23 cellular contexts compared by ENCODE assay signal in genomic region chr6:14832427-14832826, GRCh38.
"Had no signal": no experiment of that assay in that cellular context is flagged by ENCODE, and none has a peak within 500 bp of the region (broad histone marks: within the 10 kb centered on the region; RNA-seq: fewer than 3 reads in every experiment).

No MANE protein-coding gene starts in this region.

- H3K36me3 ChIP-seq: left lung, ovary, right lobe of liver, suprapubic skin, transverse colon, upper lobe of right lung, uterus had no signal

- H3K9me3 Mint-ChIP-seq: central memory CD8-positive, alpha-beta T cell; effector memory CD8-positive, alpha-beta T cell; naive thymus-derived CD8-positive, alpha-beta T cell had no signal

- H3K27ac Mint-ChIP-seq: effector memory CD8-positive, alpha-beta T cell; naive thymus-derived CD8-positive, alpha-beta T cell; stimulated activated naive CD8-positive, alpha-beta T cell treated with anti-CD3 and anti-CD28 coated beads, Interleukin-15, amount 100 ng/mL, for 72 hours had no signal

- H3K36me3 Mint-ChIP-seq: naive thymus-derived CD8-positive, alpha-beta T cell had no signal

- H3K4me1 Mint-ChIP-seq: central memory CD8-positive, alpha-beta T cell; naive thymus-derived CD8-positive, alpha-beta T cell; stimulated activated naive CD8-positive, alpha-beta T cell treated with anti-CD3 and anti-CD28 coated beads, Interleukin-15, amount 100 ng/mL, for 72 hours had no signal

- H3K4me1 ChIP-seq: right lobe of liver, suprapubic skin, upper lobe of right lung, uterus had no signal

- H3K4me3 ChIP-seq: coronary artery, left lung, ovary, right lobe of liver, suprapubic skin, transverse colon, upper lobe of right lung, uterus had no signal

- DNase-seq: dermis blood vessel endothelial cell; effector memory CD8-positive, alpha-beta T cell; erythroblast; kidney; left cardiac atrium; left lung; mesenchymal stem cell; naive thymus-derived CD8-positive, alpha-beta T cell; occipital lobe; ovary; right lobe of liver; small intestine; stimulated activated CD4-positive, alpha-beta T cell treated with anti-CD3 and anti-CD28 coated beads, Interleukin-15, amount 100 ng/mL, for 24 hours; stimulated activated CD4-positive, alpha-beta T cell treated with anti-CD3 and anti-CD28 coated beads, Interleukin-4, amount 100 ng/mL, for 1 hour; stimulated activated CD8-positive, alpha-beta memory T cell treated with anti-CD3 and anti-CD28 coated beads, Interleukin-4, amount 100 ng/mL, for 48 hours; stimulated activated naive CD4-positive, alpha-beta T cell; stimulated activated naive CD8-positive, alpha-beta T cell treated with anti-CD3 and anti-CD28 coated beads, Interleukin-15, amount 100 ng/mL, for 72 hours; transverse colon; upper lobe of right lung; uterus had no signal

- H3K27me3 ChIP-seq: left lung, ovary, right lobe of liver, suprapubic skin, transverse colon, upper lobe of right lung, uterus had no signal

- H3K4me3 Mint-ChIP-seq: central memory CD8-positive, alpha-beta T cell; effector memory CD8-positive, alpha-beta T cell; naive thymus-derived CD8-positive, alpha-beta T cell; stimulated activated naive CD8-positive, alpha-beta T cell treated with anti-CD3 and anti-CD28 coated beads, Interleukin-15, amount 100 ng/mL, for 72 hours had no signal

- H3K9me3 ChIP-seq: left lung, ovary, right lobe of liver, suprapubic skin, transverse colon, upper lobe of right lung, uterus had no signal

- H3K27ac ChIP-seq: coronary artery, left lung, ovary, right lobe of liver, suprapubic skin, transverse colon, upper lobe of right lung, uterus had no signal
